Comparison of ENCODE assay signal across 1 cellular context in genomic region chr7:106480161-106480579, GRCh38.
TF ChIP-seq lines count a peak whose summit lies in the region.

No MANE protein-coding gene starts in this region.

TF ChIP-seq in GM23338, 12 proteins besides CTCF, POLR2A, EP300 and RAD21 (continued from another document):
- TF ChIP-seq ZNF462 (CRISPR knock-in tag; IDR thresholded peaks at IDR 0.05) (no peak), REST (IDR thresholded peaks at IDR 0.05; ENCODE audit: unreplicated experiment) (no peak), ETS1 (IDR thresholded peaks at IDR 0.05) (no peak), STAT1 (IDR thresholded peaks at IDR 0.05; ENCODE audit: unreplicated experiment) (no peak), CREB1 (CRISPR knock-in tag; IDR thresholded peaks at IDR 0.05; ENCODE audit: low read depth) (no peak), JUNB (IDR thresholded peaks at IDR 0.05; ENCODE audit: unreplicated experiment) (no peak), ZNF331 (CRISPR knock-in tag; IDR thresholded peaks at IDR 0.05; ENCODE audit: low read depth) (no peak), EZH2phosphoT487 (IDR thresholded peaks at IDR 0.05; ENCODE audit: unreplicated experiment) (no peak), POLR2AphosphoS5 (IDR thresholded peaks at IDR 0.05; ENCODE audit: low read depth) (no peak), NANOG (IDR thresholded peaks at IDR 0.05; ENCODE audit: borderline replicate concordance) (no peak), ZNF114 (CRISPR knock-in tag; IDR thresholded peaks at IDR 0.05) (no peak)
